ENCODE assay signal across 15 cellular contexts in the genomic region with DNA sequence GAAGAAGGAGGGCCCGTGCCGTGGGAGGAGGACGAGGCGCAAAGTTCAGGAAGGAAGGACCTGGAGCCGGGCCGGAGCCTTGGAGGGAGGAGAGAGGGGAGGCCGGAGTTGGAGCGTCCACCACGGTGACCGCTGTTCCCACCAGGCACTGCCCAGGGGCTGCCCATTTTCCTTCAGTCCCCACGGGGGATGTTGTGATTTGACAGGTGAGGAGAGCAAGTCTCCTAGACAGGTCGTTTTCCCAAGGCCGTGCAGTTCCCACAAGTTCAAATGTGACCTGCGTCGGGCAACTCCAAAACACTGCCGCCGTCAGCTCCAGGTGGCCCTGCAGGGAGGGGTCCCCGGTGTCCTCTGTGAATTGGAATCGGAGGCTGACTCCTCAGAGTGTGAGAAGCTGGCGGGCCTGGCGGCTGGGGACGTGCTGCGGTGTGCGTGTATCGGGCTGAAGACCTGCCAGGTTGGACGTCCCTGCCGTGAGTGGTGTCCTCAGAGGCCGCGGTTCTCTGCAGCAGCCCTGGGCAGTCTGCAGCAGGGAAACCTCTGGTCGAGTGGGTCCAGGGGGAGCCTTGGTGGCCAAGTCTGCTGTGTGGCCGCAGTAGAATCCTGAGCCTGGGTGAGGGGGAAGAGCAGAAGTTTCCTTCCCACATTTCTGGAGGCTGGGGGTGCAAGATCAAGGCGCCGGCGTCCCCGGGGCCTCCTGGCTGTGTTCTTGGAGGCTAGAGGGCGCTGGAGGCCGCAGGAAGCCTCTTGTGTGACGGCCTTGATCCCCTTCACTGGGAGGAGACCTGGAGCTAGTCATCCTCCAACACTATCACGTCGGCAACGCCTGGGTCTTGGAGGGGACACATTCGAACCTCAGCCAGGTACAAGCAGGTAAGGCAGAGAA.
DNase-seq lines count a peak whose midpoint lies in the region; ATAC-seq and TF ChIP-seq lines count a peak whose summit lies in the region.
"Had no signal": no experiment of that assay in that cellular context is flagged by ENCODE, and none has a peak within 500 bp of the region (broad histone marks: within the 10 kb centered on the region; RNA-seq: fewer than 3 reads in every experiment).

No MANE protein-coding gene starts in this region.

- H3K27me3 ChIP-seq in Peyer's patch (no peaks in the 10 kb centered on the region), left lung (peaks cover 0 to 20% of the 10 kb centered on the region in 2 donors)

- H3K4me3 ChIP-seq in Peyer's patch (no peak overlapping the region), left lung (no peak overlapping the region)
- H3K4me3 ChIP-seq: esophagus muscularis mucosa, SJCRH30, suprapubic skin had no signal

- H3K4me1 ChIP-seq in Peyer's patch, result peaks cover 0 to 9% (median 0%) of the 10 kb centered on the region in 4 donors
- no peaks in the 10 kb centered on the region for H3K4me1 ChIP-seq in left lung
- H3K4me1 ChIP-seq: esophagus muscularis mucosa, suprapubic skin had no signal

- H3K27ac ChIP-seq in Peyer's patch, result no peak overlapping the region
- H3K27ac ChIP-seq in left lung, result no peak overlapping the region
- H3K27ac ChIP-seq: esophagus muscularis mucosa, SJCRH30, suprapubic skin had no signal

- DNase-seq in NCI-H1694 treated with DMSO at 0.1 percent for 48 hours (lab: John Stamatoyannopoulos, UW) (peak; percentile 9), NCI-H1694 (lab: John Stamatoyannopoulos, UW) (no peak), DMS153 treated with DMSO at 0.1 percent for 48 hours (lab: John Stamatoyannopoulos, UW; ENCODE audit: unreplicated experiment) (peak; percentile 41), Peyer's patch (peak in 2 of 3 donors; percentile 22 to 44), left lung (no peak), cerebellum (ENCODE audit: low spot score) (no peak), kidney tubule cell (ENCODE audit: low spot score) (no peak)
- DNase-seq: activated naive CD8-positive, alpha-beta T cell treated with anti-CD3 and anti-CD28 coated beads, Interleukin-2, amount 10 ng/mL, durations not matched to agents 7 days and 5 days; cerebellar nuclear complex; NCI-H1436 treated with DMSO at 0.1 percent for 48 hours; NCI-H526 treated with DMSO at 0.1 percent for 48 hours had no signal

- intact Hi-C loops in left lung (cut with DNase I), result no loop called here

- no peak for TF ChIP-seq POLR2A in Peyer's patch (IDR thresholded peaks at IDR 0.05)

- H3K36me3 ChIP-seq in Peyer's patch (no peaks in the 10 kb centered on the region), left lung (no peaks in the 10 kb centered on the region)
- H3K36me3 ChIP-seq: esophagus muscularis mucosa, SJCRH30, suprapubic skin had no signal

- ATAC-seq in left lung (peak; percentile 48), HG03095 (IDR thresholded peaks at IDR 0.05; ENCODE audit: unreplicated experiment) (no peak)

- TF ChIP-seq CTCF in Peyer's patch (IDR thresholded peaks at IDR 0.05) (no peak), left lung (IDR thresholded peaks at IDR 0.05) (no peak)

- no peaks in the 10 kb centered on the region for H3K9me3 ChIP-seq in Peyer's patch
- H3K9me3 ChIP-seq in left lung, result no peaks in the 10 kb centered on the region
- H3K9me3 ChIP-seq: esophagus muscularis mucosa, SJCRH30, suprapubic skin had no signal

Comparison
In these comparisons a context has a peak if more than half of its experiments do, and no peak if none do; other contexts are left out.
1. DNase-seq: peak in NCI-H1694 treated with DMSO at 0.1 percent for 48 hours (single experiment), DMS153 treated with DMSO at 0.1 percent for 48 hours (single experiment) and Peyer's patch (2 of 3); none in NCI-H1694 (single experiment), left lung (0 of 2), cerebellum (single experiment) and kidney tubule cell (single experiment).